9 cellular contexts compared by ENCODE assay signal in the genomic region with DNA sequence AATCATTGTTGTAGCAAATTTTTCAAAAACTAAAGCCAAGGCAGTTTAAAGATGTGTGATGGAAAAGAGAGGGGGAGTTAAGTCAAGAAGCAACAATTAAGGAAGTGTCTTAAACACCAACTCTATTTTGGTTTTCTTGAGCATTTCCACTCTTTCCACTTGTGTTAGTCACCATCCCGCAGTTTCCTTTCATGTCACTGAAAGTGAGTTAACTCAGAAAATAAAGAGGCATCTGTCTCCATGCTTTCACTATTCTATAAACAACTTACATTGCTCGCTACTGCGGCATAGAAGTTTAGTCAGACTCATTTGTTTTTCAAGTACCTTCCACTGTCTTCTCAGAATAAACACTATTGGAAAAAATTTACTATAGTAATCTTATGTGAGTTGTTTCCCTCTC.
DNase-seq lines count a peak whose midpoint lies in the region; ATAC-seq, FAIRE-seq and TF ChIP-seq lines count a peak whose summit lies in the region.
"Had no signal": no experiment of that assay in that cellular context is flagged by ENCODE, and none has a peak within 500 bp of the region (broad histone marks: within the 10 kb centered on the region; RNA-seq: fewer than 3 reads in every experiment).

No MANE protein-coding gene starts in this region.

- H3K27ac ChIP-seq in left lung (no peak overlapping the region), kidney (ENCODE audit: low read depth in 2 of 2, low read length in 2 of 2) (no peak overlapping the region)

- FAIRE-seq in GM12892 (lab: Jason Lieb, UNC) (peak; percentile 69), kidney (lab: Jason Lieb, UNC) (no peak)

- ATAC-seq in HG02642 (IDR thresholded peaks at IDR 0.05; ENCODE audit: poor library complexity, unreplicated experiment) (peak; percentile 56), left lung (peak; percentile 52), HG03108 (IDR thresholded peaks at IDR 0.05; ENCODE audit: unreplicated experiment) (no peak), left colon (no peak)

- H3K9me3 ChIP-seq in left lung (no peaks in the 10 kb centered on the region), kidney (ENCODE audit: control insufficient read depth in 1 of 2, low read length in 2 of 2) (no peaks in the 10 kb centered on the region)

- DNase-seq in GM12892 (ENCODE audit: insufficient read length) (no peak), OCI-M1 (lab: John Stamatoyannopoulos, UW) (peak; percentile 80), left lung (no peak), kidney (no peak), left colon (no peak), NCI-H510A treated with DMSO at 0.1 percent for 48 hours (lab: John Stamatoyannopoulos, UW) (no peak)
- DNase-seq: nephron progenitor cell had no signal

- TF ChIP-seq CTCF in left lung (IDR thresholded peaks at IDR 0.05) (no peak), kidney (IDR thresholded peaks at IDR 0.05; ENCODE audit: borderline replicate concordance, extremely low read depth, insufficient read depth) (no peak)

- no peaks in the 10 kb centered on the region for H3K27me3 ChIP-seq in left lung

- intact Hi-C loops in left lung (cut with DNase I), result no loop called here
- intact Hi-C loops in kidney (cut with DNase I), result no loop called here
- intact Hi-C loops in left colon (cut with DNase I, micrococcal nuclease), result no loop called here

- H3K36me3 ChIP-seq in left lung (no peaks in the 10 kb centered on the region), kidney (ENCODE audit: control insufficient read depth in 1 of 2, insufficient read depth in 2 of 2, low read length in 2 of 2) (no peaks in the 10 kb centered on the region)

- no peak overlapping the region for H3K4me3 ChIP-seq in left lung
- H3K4me3 ChIP-seq in kidney (ENCODE audit: low read length in 2 of 2), result no peak overlapping the region

- TF ChIP-seq POLR2A in GM12892 (IDR thresholded peaks at IDR 0.05; ENCODE audit: low read depth, low read length), result no peak

- no peak overlapping the region for H3K9ac ChIP-seq in kidney (ENCODE audit: low read length in 2 of 2)

- H3K4me1 ChIP-seq in left lung (no peaks in the 10 kb centered on the region), kidney (ENCODE audit: control insufficient read depth in 1 of 2, insufficient read depth in 1 of 2, low read depth in 1 of 2, low read length in 2 of 2) (no peaks in the 10 kb centered on the region)

Comparison
In these comparisons a context has a peak if more than half of its experiments do, and no peak if none do; other contexts are left out.
1. ATAC-seq: peak in HG02642 (single experiment) and left lung (single experiment); none in HG03108 (single experiment) and left colon (single experiment).